1 cellular context compared by ENCODE assay signal in genomic region chr10:20901110-20901509, GRCh38.
TF ChIP-seq lines count a peak whose summit lies in the region.

No MANE protein-coding gene starts in this region.

TF ChIP-seq in K562, 482 proteins besides CTCF, POLR2A, EP300 and RAD21 (continued from another document):
- TF ChIP-seq AFF4 (CRISPR knock-in tag; IDR thresholded peaks at IDR 0.05) (no peak), SMAD4 (CRISPR knock-in tag; conservative IDR thresholded peaks at IDR 0.05) (no peak), GABPB1 (CRISPR knock-in tag; IDR thresholded peaks at IDR 0.05) (no peak), ESRRA (IDR thresholded peaks at IDR 0.05; ENCODE audit: borderline replicate concordance, low read depth) (no peak), ETS2 (tag; IDR thresholded peaks at IDR 0.05; ENCODE audit: borderline replicate concordance, poor library complexity, severe bottlenecking) (no peak), HINFP (tag; conservative IDR thresholded peaks at IDR 0.05; ENCODE audit: low read depth) (no peak), ZKSCAN8 (CRISPR knock-in tag; IDR thresholded peaks at IDR 0.05) (no peak), MEIS2 (IDR thresholded peaks at IDR 0.05; ENCODE audit: partially characterized antibody) (peak; percentile 32), ARID1B (IDR thresholded peaks at IDR 0.05) (peak; percentile 28; the same call in 1 of the 2 replicates), NFE2L1 (tag; IDR thresholded peaks at IDR 0.05; ENCODE audit: borderline replicate concordance, low read depth) (no peak), ZNF778 (CRISPR knock-in tag; IDR thresholded peaks at IDR 0.05) (no peak), ZNF174 (CRISPR knock-in tag; IDR thresholded peaks at IDR 0.05) (no peak), HDGF (IDR thresholded peaks at IDR 0.05) (no peak), PBX2 (CRISPR knock-in tag; IDR thresholded peaks at IDR 0.05; ENCODE audit: low read depth) (no peak), PBX2 (tag; conservative IDR thresholded peaks at IDR 0.05; ENCODE audit: low read depth) (peak; percentile 58), ZNF253 (CRISPR knock-in tag; conservative IDR thresholded peaks at IDR 0.05) (no peak), CGGBP1 (CRISPR knock-in tag; IDR thresholded peaks at IDR 0.05) (no peak)
TF ChIP-seq in K562: peak in this region for 7.
